23 cellular contexts compared by ENCODE assay signal in the genomic region with DNA sequence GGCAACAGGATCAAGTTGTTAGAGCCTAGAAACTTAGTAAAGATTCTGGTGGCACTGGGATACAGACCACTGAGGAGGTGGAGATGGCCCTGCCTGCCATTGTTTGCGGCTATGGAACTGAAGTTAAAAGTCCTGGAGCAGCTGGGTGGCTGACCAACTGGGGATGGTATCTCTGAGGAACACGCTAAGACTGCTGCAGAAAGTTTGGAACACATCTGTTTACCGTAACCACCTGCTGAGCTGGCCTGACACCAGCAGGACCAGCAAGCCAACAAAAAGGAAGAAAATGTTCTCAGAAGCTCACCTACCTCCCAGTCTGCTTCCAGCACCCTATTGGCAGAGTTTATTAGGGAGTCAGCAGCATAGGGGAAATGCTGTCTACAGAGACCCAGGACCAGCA.
A peak's percentile ranks its signal among the peaks of the same experiment; 100 is the strongest.
DNase-seq lines count a peak whose midpoint lies in the region; ATAC-seq and TF ChIP-seq lines count a peak whose summit lies in the region.
"Had no signal": no experiment of that assay in that cellular context is flagged by ENCODE, and none has a peak within 500 bp of the region (broad histone marks: within the 10 kb centered on the region; RNA-seq: fewer than 3 reads in every experiment).

No MANE protein-coding gene starts in this region.

- H3K9me3 Mint-ChIP-seq in nephron = peaks cover under 1% of the 10 kb centered on the region
- H3K9me3 Mint-ChIP-seq in stimulated activated memory B cell treated with anti-CD40 and anti-IgM and Interleukin-4, amounts not matched to agents 10 μg/mL and 1 μg/mL and 100 μg/mL, for 72 hours = no peaks in the 10 kb centered on the region
- H3K9me3 Mint-ChIP-seq: CD8-positive, alpha-beta T cell; HFFc6 had no signal

- H3K27ac Mint-ChIP-seq in nephron = peak overlapping the region in 2 of 3 experiments; percentile 71 to 82
- H3K27ac Mint-ChIP-seq in stimulated activated memory B cell treated with anti-CD40 and anti-IgM and Interleukin-4, amounts not matched to agents 10 μg/mL and 1 μg/mL and 100 μg/mL, for 72 hours = no peak overlapping the region
- H3K27ac Mint-ChIP-seq: CD8-positive, alpha-beta T cell; HFFc6 had no signal

- H3K4me1 Mint-ChIP-seq in nephron = peaks cover 40% of the 10 kb centered on the region
- H3K4me1 Mint-ChIP-seq in stimulated activated memory B cell treated with anti-CD40 and anti-IgM and Interleukin-4, amounts not matched to agents 10 μg/mL and 1 μg/mL and 100 μg/mL, for 72 hours = no peaks in the 10 kb centered on the region

- H3K36me3 Mint-ChIP-seq in nephron (ENCODE audit: low read depth) = no peaks in the 10 kb centered on the region
- no peaks in the 10 kb centered on the region for H3K36me3 Mint-ChIP-seq in stimulated activated memory B cell treated with anti-CD40 and anti-IgM and Interleukin-4, amounts not matched to agents 10 μg/mL and 1 μg/mL and 100 μg/mL, for 72 hours
- H3K36me3 Mint-ChIP-seq: CD8-positive, alpha-beta T cell had no signal

- TF ChIP-seq CTCF in choroid plexus epithelial cell (conservative IDR thresholded peaks at IDR 0.05; ENCODE audit: low read depth, low read length) = no peak
- no peak for TF ChIP-seq CTCF in nephron (IDR thresholded peaks at IDR 0.05; ENCODE audit: unreplicated experiment in 3 of 3)

- no peaks in the 10 kb centered on the region for H3K27me3 Mint-ChIP-seq in nephron (ENCODE audit: low read depth)
- H3K27me3 Mint-ChIP-seq in stimulated activated memory B cell treated with anti-CD40 and anti-IgM and Interleukin-4, amounts not matched to agents 10 μg/mL and 1 μg/mL and 100 μg/mL, for 72 hours = peaks cover 25% of the 10 kb centered on the region

- DNase-seq in NCI-H69 (lab: John Stamatoyannopoulos, UW) (peak; percentile 30), choroid plexus epithelial cell (ENCODE audit: low read depth) (peak; percentile 43), kidney tubule cell (ENCODE audit: low spot score) (no peak)
- DNase-seq: Caco-2; CD8-positive, alpha-beta T cell; HFFc6; KG1; MM.1S; NCI-H1417 treated with DMSO at 0.1 percent for 48 hours; NCI-H187; NCI-H2081 treated with DMSO at 0.1 percent for 48 hours; NCI-H2171; NCI-H774; Right ventricle myocardium superior; RPMI8226 had no signal

- peak; percentile 39 for ATAC-seq in stimulated activated memory B cell treated with anti-CD40 and anti-IgM and Interleukin-4, amounts not matched to agents 10 μg/mL and 1 μg/mL and 100 μg/mL, for 72 hours
- ATAC-seq in GM18858 (IDR thresholded peaks at IDR 0.05; ENCODE audit: unreplicated experiment) (no peak), HG03469 (IDR thresholded peaks at IDR 0.05; ENCODE audit: unreplicated experiment) (no peak)
- ATAC-seq: A549; CD8-positive, alpha-beta T cell; GM23338 had no signal

- H3K4me3 Mint-ChIP-seq in nephron = no peak overlapping the region
- no peak overlapping the region for H3K4me3 Mint-ChIP-seq in stimulated activated memory B cell treated with anti-CD40 and anti-IgM and Interleukin-4, amounts not matched to agents 10 μg/mL and 1 μg/mL and 100 μg/mL, for 72 hours
- H3K4me3 Mint-ChIP-seq: CD8-positive, alpha-beta T cell; GM23338; HFFc6 had no signal

- H3K4me3 ChIP-seq in choroid plexus epithelial cell (ENCODE audit: low read depth, low read length) = no peak overlapping the region
- H3K4me3 ChIP-seq: A549, GM23338, HAP-1, SJSA1 had no signal
